In genomic region chr6:35296931-35297330, GRCh38 we compare ENCODE assay signal across 1 cellular context.
TF ChIP-seq lines count a peak whose summit lies in the region.

No MANE protein-coding gene starts in this region.

TF ChIP-seq in endothelial cell of umbilical vein, 7 proteins besides CTCF, POLR2A, EP300 and RAD21:
- TF ChIP-seq EZH2 (IDR thresholded peaks at IDR 0.05; ENCODE audit: borderline replicate concordance, low read depth, low read length, severe bottlenecking) (no peak), FOS (IDR thresholded peaks at IDR 0.05; ENCODE audit: borderline replicate concordance, insufficient read depth, low read length) (no peak), MAX (IDR thresholded peaks at IDR 0.05; ENCODE audit: insufficient read depth, insufficient read length) (no peak), JUN (IDR thresholded peaks at IDR 0.05; ENCODE audit: borderline replicate concordance, insufficient read depth, insufficient read length, low read depth) (no peak), GATA2 (IDR thresholded peaks at IDR 0.05; ENCODE audit: insufficient read depth, insufficient read length, low read depth, low read length) (no peak), POLR2AphosphoS5 (IDR thresholded peaks at IDR 0.05; ENCODE audit: insufficient read depth, low read depth, low read length) (no peak), MYC (IDR thresholded peaks at IDR 0.05; ENCODE audit: low read depth, low read length) (no peak)
TF ChIP-seq in endothelial cell of umbilical vein: peak in this region for 0.
